In genomic region chr20:53597085-53597482, GRCh38 we compare ENCODE assay signal across 11 cellular contexts. TPM values are rescaled to one million over a fixed set of nuclear protein-coding genes. Genes with fewer than 3 reads are reported as not detected.
DNase-seq lines count a peak whose midpoint lies in the region; ATAC-seq and FAIRE-seq lines count a peak whose summit lies in the region.
"Had no signal": no experiment of that assay in that cellular context is flagged by ENCODE, and none has a peak within 500 bp of the region (broad histone marks: within the 10 kb centered on the region; RNA-seq: fewer than 3 reads in every experiment).

No MANE protein-coding gene starts in this region.

- no peaks in the 10 kb centered on the region for H3K9me3 ChIP-seq in BLaER1 treated with 17β-estradiol and CSF1 and Interleukin-3, amounts not matched to agents 10 nM and 100 nM (replicated peaks in 1 of 11)
- no peaks in the 10 kb centered on the region for H3K9me3 ChIP-seq in KOPT-K1 (ENCODE audit: insufficient read depth, low read length, poor library complexity, severe bottlenecking)
- H3K9me3 ChIP-seq: SJCRH30 had no signal

- H3K4me1 Mint-ChIP-seq in dendritic cell treated with granulocyte-macrophage colony-stimulating factor and Interleukin-4, amounts not matched to agents 40 ng/mL and 50 ng/mL, for 4 days (ENCODE audit: low read depth) = peaks cover 52% of the 10 kb centered on the region
- peaks cover 29 to 64% (median 58%) of the 10 kb centered on the region in 4 donors for H3K4me1 Mint-ChIP-seq in naive thymus-derived CD8-positive, alpha-beta T cell

- H4K20me1 ChIP-seq in BLaER1 treated with 17β-estradiol and CSF1 and Interleukin-3, amounts not matched to agents 10 nM and 100 nM = no peaks in the 10 kb centered on the region

- FAIRE-seq in RCC 7860 (lab: Jason Lieb, UNC) = no peak

- peak overlapping the region in 10 of 11 experiments; percentile 58 to 93 (median 86); a peak in 16 of 22 replicates for H3K4me2 ChIP-seq in BLaER1 treated with 17β-estradiol and CSF1 and Interleukin-3, amounts not matched to agents 10 nM and 100 nM

- intact Hi-C loops in dendritic cell treated with granulocyte-macrophage colony-stimulating factor and Interleukin-4, amounts not matched to agents 40 ng/mL and 50 ng/mL, for 4 days (cut with micrococcal nuclease) = no loop called here

- DNase-seq in naive thymus-derived CD8-positive, alpha-beta T cell = no peak
- DNase-seq in SW480 (ENCODE audit: low spot score) (no peak), GM19238 (ENCODE audit: insufficient read length, low spot score) (no peak), NCI-H510A (lab: John Stamatoyannopoulos, UW) (no peak), RCC 7860 (ENCODE audit: low spot score) (no peak)
- DNase-seq: HCEC 1CT, kidney glomerular epithelial cell, SJCRH30 had no signal

- H3K9ac ChIP-seq in BLaER1 treated with 17β-estradiol and CSF1 and Interleukin-3, amounts not matched to agents 10 nM and 100 nM = no peak overlapping the region; a peak in 2 of 22 replicates

- no peaks in the 10 kb centered on the region for H3K36me3 ChIP-seq in BLaER1 treated with 17β-estradiol and CSF1 and Interleukin-3, amounts not matched to agents 10 nM and 100 nM
- H3K36me3 ChIP-seq in KOPT-K1 (ENCODE audit: insufficient read depth, low read length) = no peaks in the 10 kb centered on the region
- H3K36me3 ChIP-seq: SJCRH30 had no signal

- H3K36me3 Mint-ChIP-seq in dendritic cell treated with granulocyte-macrophage colony-stimulating factor and Interleukin-4, amounts not matched to agents 40 ng/mL and 50 ng/mL, for 4 days (ENCODE audit: low read depth) = peaks cover 17% of the 10 kb centered on the region
- H3K36me3 Mint-ChIP-seq in naive thymus-derived CD8-positive, alpha-beta T cell = peaks cover 0 to 5% (median 0%) of the 10 kb centered on the region in 3 donors

- POLR2A ChIA-PET in naive thymus-derived CD8-positive, alpha-beta T cell (lab: Charles Lee) = interaction anchor here (0.6 to 8.4 kb wide), 12 partner anchors 14 to 317 kb away, joined by 3 to 143 read pairs (median 4); no protein-coding TSS in a partner anchor

- peak overlapping the region; percentile 95 for H3K27ac Mint-ChIP-seq in dendritic cell treated with granulocyte-macrophage colony-stimulating factor and Interleukin-4, amounts not matched to agents 40 ng/mL and 50 ng/mL, for 4 days
- peak overlapping the region; percentile 88 to 99 (median 94) for H3K27ac Mint-ChIP-seq in naive thymus-derived CD8-positive, alpha-beta T cell

- H3K4me3 Mint-ChIP-seq in dendritic cell treated with granulocyte-macrophage colony-stimulating factor and Interleukin-4, amounts not matched to agents 40 ng/mL and 50 ng/mL, for 4 days = no peak overlapping the region
- H3K4me3 Mint-ChIP-seq in naive thymus-derived CD8-positive, alpha-beta T cell = peak overlapping the region; percentile 35 to 92 (median 82)

- H3K27me3 ChIP-seq in BLaER1 treated with 17β-estradiol and CSF1 and Interleukin-3, amounts not matched to agents 10 nM and 100 nM = no peaks in the 10 kb centered on the region
- H3K27me3 ChIP-seq: SJCRH30 had no signal

- no peak overlapping the region for H3K4me3 ChIP-seq in BLaER1 treated with 17β-estradiol and CSF1 and Interleukin-3, amounts not matched to agents 10 nM and 100 nM
- H3K4me3 ChIP-seq: SJCRH30 had no signal

- peaks cover 22 to 57% (median 38%) of the 10 kb centered on the region in 10 experiments for H3K4me1 ChIP-seq in BLaER1 treated with 17β-estradiol and CSF1 and Interleukin-3, amounts not matched to agents 10 nM and 100 nM
- H3K4me1 ChIP-seq: SJCRH30 had no signal

- no peaks in the 10 kb centered on the region for H3K9me3 Mint-ChIP-seq in dendritic cell treated with granulocyte-macrophage colony-stimulating factor and Interleukin-4, amounts not matched to agents 40 ng/mL and 50 ng/mL, for 4 days
- H3K9me3 Mint-ChIP-seq in naive thymus-derived CD8-positive, alpha-beta T cell = no peaks in the 10 kb centered on the region

- ATAC-seq in naive thymus-derived CD8-positive, alpha-beta T cell = no peak

- peak overlapping the region in 6 of 11 experiments; percentile 27 to 98 (median 96); a peak in 5 of 22 replicates for H3K27ac ChIP-seq in BLaER1 treated with 17β-estradiol and CSF1 and Interleukin-3, amounts not matched to agents 10 nM and 100 nM
- H3K27ac ChIP-seq in KOPT-K1 (ENCODE audit: low read depth, low read length, poor library complexity, severe bottlenecking) = peak overlapping the region; percentile 83
- H3K27ac ChIP-seq: SJCRH30 had no signal

- no peaks in the 10 kb centered on the region for H3K27me3 Mint-ChIP-seq in dendritic cell treated with granulocyte-macrophage colony-stimulating factor and Interleukin-4, amounts not matched to agents 40 ng/mL and 50 ng/mL, for 4 days
- H3K27me3 Mint-ChIP-seq in naive thymus-derived CD8-positive, alpha-beta T cell = no peaks in the 10 kb centered on the region

RNA-seq across cellular contexts. Expression of gene ZNF217, which starts 3.4 kb away (rescaled TPM):
- 100 to 1,000 TPM; 100 to 101 TPM for total RNA-seq in naive thymus-derived CD8-positive, alpha-beta T cell
- polyA plus RNA-seq in naive thymus-derived CD8-positive, alpha-beta T cell = 10 to 100 TPM; 21.5 to 34.2 (median 25.3) TPM
